Comparison of ENCODE assay signal across 14 cellular contexts in genomic region chr4:37781134-37781455, GRCh38. TPM values are rescaled to one million over a fixed set of nuclear protein-coding genes. Genes with fewer than 3 reads are reported as not detected.
A peak's percentile ranks its signal among the peaks of the same experiment; 100 is the strongest.
DNase-seq lines count a peak whose midpoint lies in the region; ATAC-seq and TF ChIP-seq lines count a peak whose summit lies in the region.
"Had no signal": no experiment of that assay in that cellular context is flagged by ENCODE, and none has a peak within 500 bp of the region (broad histone marks: within the 10 kb centered on the region; RNA-seq: fewer than 3 reads in every experiment).

No MANE protein-coding gene starts in this region.

- H3K4me1 ChIP-seq in CD4-positive, CD25-positive, alpha-beta regulatory T cell (ENCODE audit: control insufficient read depth, insufficient read depth, low read length, poor library complexity, severe bottlenecking): peaks cover 5% of the 10 kb centered on the region
- H3K4me1 ChIP-seq: lower lobe of right lung, upper lobe of left lung had no signal

- no peak overlapping the region for H3K4me3 Mint-ChIP-seq in T-helper 1 cell treated with Interleukin-12 subunit alpha and Interleukin-12 subunit beta and Interleukin-4 antibody, amounts not matched to agents 30 μg/mL and 1 μg/mL, for 36 hours
- H3K4me3 Mint-ChIP-seq in CD4-positive, CD25-positive, alpha-beta regulatory T cell: peak overlapping the region in 2 of 4 donors; percentile 46 to 74
- no peak overlapping the region for H3K4me3 Mint-ChIP-seq in nephron progenitor cell
- H3K4me3 Mint-ChIP-seq: H9 had no signal

- ATAC-seq in CD4-positive, CD25-positive, alpha-beta regulatory T cell (ENCODE audit: low read depth in 2 of 2): no peak
- ATAC-seq in GM21717 (IDR thresholded peaks at IDR 0.05; ENCODE audit: unreplicated experiment): no peak

- H3K36me3 Mint-ChIP-seq in T-helper 1 cell treated with Interleukin-12 subunit alpha and Interleukin-12 subunit beta and Interleukin-4 antibody, amounts not matched to agents 30 μg/mL and 1 μg/mL, for 36 hours (ENCODE audit: low read depth): peaks cover 3% of the 10 kb centered on the region
- peaks cover 3% of the 10 kb centered on the region for H3K36me3 Mint-ChIP-seq in CD4-positive, CD25-positive, alpha-beta regulatory T cell
- peaks cover 6% of the 10 kb centered on the region for H3K36me3 Mint-ChIP-seq in nephron progenitor cell (ENCODE audit: low read depth)

- H3K27me3 Mint-ChIP-seq in T-helper 1 cell treated with Interleukin-12 subunit alpha and Interleukin-12 subunit beta and Interleukin-4 antibody, amounts not matched to agents 30 μg/mL and 1 μg/mL, for 36 hours (ENCODE audit: low read depth): peaks cover 3% of the 10 kb centered on the region
- peaks cover 12% of the 10 kb centered on the region for H3K27me3 Mint-ChIP-seq in CD4-positive, CD25-positive, alpha-beta regulatory T cell
- H3K27me3 Mint-ChIP-seq in nephron progenitor cell (ENCODE audit: low read depth, poor library complexity): no peaks in the 10 kb centered on the region

- H3K4me3 ChIP-seq in CD4-positive, CD25-positive, alpha-beta regulatory T cell (ENCODE audit: low read depth, low read length): peak overlapping the region; percentile 26
- H3K4me3 ChIP-seq: lower lobe of right lung, mucosa of descending colon, upper lobe of left lung had no signal

- peak overlapping the region; percentile 28 for H3K27ac ChIP-seq in CD4-positive, CD25-positive, alpha-beta regulatory T cell (ENCODE audit: insufficient read depth, low read length, poor library complexity, severe bottlenecking)
- H3K27ac ChIP-seq in VCaP: peak overlapping the region; percentile 82
- H3K27ac ChIP-seq: 22Rv1, lower lobe of right lung, upper lobe of left lung had no signal

- H3K9me3 Mint-ChIP-seq in T-helper 1 cell treated with Interleukin-12 subunit alpha and Interleukin-12 subunit beta and Interleukin-4 antibody, amounts not matched to agents 30 μg/mL and 1 μg/mL, for 36 hours: peaks cover 13% of the 10 kb centered on the region
- H3K9me3 Mint-ChIP-seq in CD4-positive, CD25-positive, alpha-beta regulatory T cell: no peaks in the 10 kb centered on the region
- H3K9me3 Mint-ChIP-seq in nephron progenitor cell: peaks cover 43% of the 10 kb centered on the region

- H3K9me3 ChIP-seq in CD4-positive, CD25-positive, alpha-beta regulatory T cell (ENCODE audit: control insufficient read depth in 2 of 2, low read length in 2 of 2): no peaks in the 10 kb centered on the region
- H3K9me3 ChIP-seq: lower lobe of right lung, mucosa of descending colon, upper lobe of left lung had no signal

- DNase-seq in T-helper 1 cell (no peak), nephron progenitor cell (no peak), DMS53 (lab: John Stamatoyannopoulos, UW) (no peak), NCI-H526 treated with DMSO at 0.1 percent for 48 hours (lab: John Stamatoyannopoulos, UW) (no peak)
- DNase-seq in CD4-positive, CD25-positive, alpha-beta regulatory T cell: no peak
- DNase-seq: H9, lower lobe of right lung, NCI-H146, upper lobe of left lung had no signal

- no peaks in the 10 kb centered on the region for H3K27me3 ChIP-seq in CD4-positive, CD25-positive, alpha-beta regulatory T cell (ENCODE audit: control insufficient read depth, insufficient read depth, low read length)
- H3K27me3 ChIP-seq: upper lobe of left lung had no signal

- TF ChIP-seq CTCF in VCaP (conservative IDR thresholded peaks at IDR 0.05) (peak; percentile 4; the same call in 1 of the 2 replicates), nephron progenitor cell (IDR thresholded peaks at IDR 0.05) (no peak)

- peaks cover 12% of the 10 kb centered on the region for H3K4me1 Mint-ChIP-seq in T-helper 1 cell treated with Interleukin-12 subunit alpha and Interleukin-12 subunit beta and Interleukin-4 antibody, amounts not matched to agents 30 μg/mL and 1 μg/mL, for 36 hours (ENCODE audit: low read depth)
- H3K4me1 Mint-ChIP-seq in CD4-positive, CD25-positive, alpha-beta regulatory T cell: peaks cover 12 to 28% (median 22%) of the 10 kb centered on the region in 4 donors
- H3K4me1 Mint-ChIP-seq in nephron progenitor cell: peaks cover 18% of the 10 kb centered on the region

- peak overlapping the region; percentile 52 for H3K27ac Mint-ChIP-seq in T-helper 1 cell treated with Interleukin-12 subunit alpha and Interleukin-12 subunit beta and Interleukin-4 antibody, amounts not matched to agents 30 μg/mL and 1 μg/mL, for 36 hours
- peak overlapping the region; percentile 65 to 79 (median 76) for H3K27ac Mint-ChIP-seq in CD4-positive, CD25-positive, alpha-beta regulatory T cell
- peak overlapping the region; percentile 15 for H3K27ac Mint-ChIP-seq in nephron progenitor cell
- H3K27ac Mint-ChIP-seq: H9 had no signal

- no peaks in the 10 kb centered on the region for H3K36me3 ChIP-seq in CD4-positive, CD25-positive, alpha-beta regulatory T cell (ENCODE audit: control insufficient read depth, insufficient read depth, low read length)
- H3K36me3 ChIP-seq: lower lobe of right lung, upper lobe of left lung had no signal

RNA-seq across cellular contexts. Expression of gene PGM2, which starts 45.4 kb away (rescaled TPM):
- total RNA-seq in CD4-positive, CD25-positive, alpha-beta regulatory T cell: 22.1 TPM
- polyA plus RNA-seq in CD4-positive, CD25-positive, alpha-beta regulatory T cell: 10 to 100 TPM; 20.5 to 29.5 (median 24.4) TPM

Comparison
In these comparisons a context has a peak if more than half of its experiments do, and no peak if none do; other contexts are left out.
1. H3K27ac Mint-ChIP-seq: peak in every context shown above with its lines; median percentile 76 in CD4-positive, CD25-positive, alpha-beta regulatory T cell; 52 in T-helper 1 cell treated with Interleukin-12 subunit alpha and Interleukin-12 subunit beta and Interleukin-4 antibody, amounts not matched to agents 30 μg/mL and 1 μg/mL, for 36 hours; 15 in nephron progenitor cell.